ENCODE assay signal across 12 cellular contexts in genomic region chr9:93597142-93597706, GRCh38.
"Had no signal": no experiment of that assay in that cellular context is flagged by ENCODE, and none has a peak within 500 bp of the region (broad histone marks: within the 10 kb centered on the region; RNA-seq: fewer than 3 reads in every experiment).

No MANE protein-coding gene starts in this region.

- H3K36me3 ChIP-seq: cardiac muscle cell, heart left ventricle, thyroid gland, uterus had no signal

- H3K4me3 Mint-ChIP-seq: activated naive CD8-positive, alpha-beta T cell had no signal

- H3K27me3 ChIP-seq: cardiac muscle cell, heart left ventricle, SJCRH30, thyroid gland, uterus had no signal

- H3K4me1 ChIP-seq: parathyroid adenoma, SJCRH30 had no signal

- H3K27me3 Mint-ChIP-seq: activated naive CD8-positive, alpha-beta T cell had no signal

- DNase-seq: foreskin melanocyte; heart left ventricle; retina; SJCRH30; stimulated activated CD4-positive, alpha-beta T cell treated with anti-CD3 and anti-CD28 coated beads, Interleukin-4, amount 100 ng/mL, for 4 hours; T1000; thyroid gland; uterus had no signal

- H3K4me3 ChIP-seq: cardiac muscle cell, heart left ventricle, SJCRH30, skin epidermis, thyroid gland, uterus had no signal

- H3K9me3 ChIP-seq: heart left ventricle, SJCRH30, thyroid gland, uterus had no signal

- H3K27ac ChIP-seq: cardiac muscle cell, parathyroid adenoma, SJCRH30, skin epidermis, thyroid gland had no signal

- H3K36me3 Mint-ChIP-seq: activated naive CD8-positive, alpha-beta T cell had no signal

- ATAC-seq: heart left ventricle had no signal

- H3K27ac Mint-ChIP-seq: activated naive CD8-positive, alpha-beta T cell had no signal
